In genomic region chr9:5582835-5583195, GRCh38 we compare ENCODE assay signal across 9 cellular contexts. TPM values are rescaled to one million over a fixed set of nuclear protein-coding genes. Genes with fewer than 3 reads are reported as not detected.
DNase-seq lines count a peak whose midpoint lies in the region; ATAC-seq, FAIRE-seq and TF ChIP-seq lines count a peak whose summit lies in the region.
"Had no signal": no experiment of that assay in that cellular context is flagged by ENCODE, and none has a peak within 500 bp of the region (broad histone marks: within the 10 kb centered on the region; RNA-seq: fewer than 3 reads in every experiment).

No MANE protein-coding gene starts in this region.

- peak overlapping the region in 4 of 10 donors; percentile 13 to 46 (median 38) for H3K4me3 Mint-ChIP-seq in naive thymus-derived CD8-positive, alpha-beta T cell

- H3K27me3 ChIP-seq in GM06990 (replicated peaks; ENCODE audit: control insufficient read depth, insufficient read depth, low read length) (no peaks in the 10 kb centered on the region), GM12878 (replicated peaks in 1 of 2; ENCODE audit: control insufficient read depth in 2 of 2, insufficient read depth in 2 of 2, low read length in 1 of 2) (no peaks in the 10 kb centered on the region)

- H3K79me2 ChIP-seq in GM12878 (ENCODE audit: control insufficient read depth, insufficient read depth, low read length) = no peaks in the 10 kb centered on the region; the same call in none of the 2 replicates

- no peaks in the 10 kb centered on the region for H3K27me3 Mint-ChIP-seq in naive thymus-derived CD8-positive, alpha-beta T cell

- peak overlapping the region; percentile 89 for H3K27ac ChIP-seq in GM12878 (ENCODE audit: control insufficient read depth, insufficient read depth)

- ATAC-seq in GM21515 (IDR thresholded peaks at IDR 0.05; ENCODE audit: unreplicated experiment) = peak; percentile 52
- peak; percentile 73 for ATAC-seq in GM12878
- peak; percentile 77 to 90 for ATAC-seq in naive thymus-derived CD8-positive, alpha-beta T cell

- H3K9ac ChIP-seq in GM12878 (ENCODE audit: control insufficient read depth, insufficient read depth, low read length) = peak overlapping the region; percentile 46

- TF ChIP-seq CTCF in GM06990 (IDR thresholded peaks at IDR 0.05; ENCODE audit: insufficient read depth, low read length, poor library complexity, severe bottlenecking) = no peak
- no peak for TF ChIP-seq CTCF in GM12878 (IDR thresholded peaks at IDR 0.05 in 2 of 3, conservative IDR thresholded peaks at IDR 0.05 in 1 of 3; ENCODE audit: control insufficient read depth in 2 of 3, extremely low read depth in 1 of 3, insufficient read depth in 1 of 3, low read depth in 3 of 3, low read length in 3 of 3)

- CTCF ChIA-PET in GM12878 (lab: Yijun Ruan, JAX) = interaction anchor here (0.7 to 9.1 kb wide), 25 partner anchors 8 to 594 kb away, joined by 3 to 172 read pairs (median 8); partner anchors contain the start of genes CD274, PDCD1LG2 and PLGRKT

- DNase-seq in GM06990 (ENCODE audit: extremely low read depth, insufficient read length) (peak; percentile 62), HT1080 (ENCODE audit: low read depth) (peak; percentile 76), GM12878 (ENCODE audit: low read depth, low spot score) (peak; percentile 91), RCC 7860 (ENCODE audit: low spot score) (no peak), NCI-H2081 treated with DMSO at 0.1 percent for 48 hours (lab: John Stamatoyannopoulos, UW) (no peak), SHP77 treated with DMSO at 0.1 percent for 48 hours (lab: John Stamatoyannopoulos, UW) (no peak)
- DNase-seq in naive thymus-derived CD8-positive, alpha-beta T cell = peak in 9 of 10 donors; percentile 2 to 71 (median 41)

- peak overlapping the region in 9 of 10 donors; percentile 40 to 89 (median 85) for H3K27ac Mint-ChIP-seq in naive thymus-derived CD8-positive, alpha-beta T cell

- 0% methylated on average over 2 of the region's 2 CpGs for WGBS in GM12878 (ENCODE audit: insufficient coverage, insufficient replicate concordance, low lambda C conversion rate, missing lambda C conversion rate)

- POLR2A ChIA-PET in GM12878 (lab: Charles Lee) = interaction anchor here (0.8 to 8.8 kb wide), 29 partner anchors 9 to 268 kb away, joined by 3 to 66 read pairs (median 7); partner anchors contain the start of genes CD274, PDCD1LG2 and PLGRKT
- POLR2A ChIA-PET in naive thymus-derived CD8-positive, alpha-beta T cell (lab: Charles Lee) = interaction anchor here (1.4 to 2.4 kb wide), 4 partner anchors 13 to 145 kb away, joined by 5 to 16 read pairs (median 8); partner anchors contain the start of genes PLGRKT and RIC1

- TF ChIP-seq RAD21 in GM12878 (IDR thresholded peaks at IDR 0.05; ENCODE audit: insufficient read depth, low read depth, low read length) = no peak

- TF ChIP-seq POLR2A in GM12878 (IDR thresholded peaks at IDR 0.05; ENCODE audit: low read depth, low read length) = peak; percentile 14; the same call in 1 of the 2 replicates

- no peaks in the 10 kb centered on the region for H3K36me3 ChIP-seq in GM06990 (ENCODE audit: control insufficient read depth, insufficient read depth, low read length)
- H3K36me3 ChIP-seq in GM12878 (ENCODE audit: control insufficient read depth in 2 of 2, insufficient read depth in 2 of 2, low read length in 1 of 2) = no peaks in the 10 kb centered on the region

- SMC1A ChIA-PET in GM12878 (lab: Charles Lee; ENCODE audit: uncharacterized antibody, unreplicated experiment) = interaction anchor here (0.6 to 10.6 kb wide), 32 partner anchors 8 to 820 kb away, joined by 3 to 389 read pairs (median 10); partner anchors contain the start of genes CD274, PDCD1LG2, PLGRKT and RIC1

- peak in 1 of 2 experiments; percentile 75; a peak in 3 of 4 replicates for TF ChIP-seq EP300 in GM12878 (IDR thresholded peaks at IDR 0.05; ENCODE audit: borderline replicate concordance in 1 of 2, control insufficient read depth in 1 of 2, low read depth in 2 of 2, low read length in 2 of 2)

- H3K4me2 ChIP-seq in GM12878 (ENCODE audit: control insufficient read depth, insufficient read depth) = peak overlapping the region; percentile 17; the same call in 1 of the 2 replicates

- peaks cover 53% of the 10 kb centered on the region for H3K4me1 ChIP-seq in GM12878 (ENCODE audit: control insufficient read depth, insufficient read depth, low read length)

- H3K4me1 Mint-ChIP-seq in naive thymus-derived CD8-positive, alpha-beta T cell = peaks cover 23 to 49% (median 38%) of the 10 kb centered on the region in 4 donors

- intact Hi-C loops in GM12878 (cut with micrococcal nuclease; ENCODE audit: unreplicated experiment) = loop anchor here (1.0 to 2.0 kb wide), 4 partner anchors 16 to 132 kb away; no protein-coding TSS in a partner anchor

- H4K20me1 ChIP-seq in GM12878 (ENCODE audit: control insufficient read depth, insufficient read depth) = no peaks in the 10 kb centered on the region

- H2AFZ ChIP-seq in GM12878 (ENCODE audit: control insufficient read depth, low read depth, low read length) = peak overlapping the region; percentile 20; the same call in 1 of the 2 replicates

- no peaks in the 10 kb centered on the region for H3K9me3 Mint-ChIP-seq in naive thymus-derived CD8-positive, alpha-beta T cell

- BruUV-seq in GM12878 (replicated peaks; lab: Mats Ljungman, UMichigan) = no TSS peak

- RAD21 ChIA-PET in GM12878 (lab: Charles Lee; ENCODE audit: unreplicated experiment) = interaction anchor here (0.6 to 3.6 kb wide), 36 partner anchors 9 to 1162 kb away, joined by 3 to 164 read pairs (median 8); partner anchors contain the start of genes CD274, PDCD1LG2, PLGRKT and RIC1

- in situ Hi-C loops in GM12878 (cut with MboI) = no loop called here

- FAIRE-seq in GM12878 (lab: Jason Lieb, UNC) = no peak
- FAIRE-seq in RCC 7860 (lab: Jason Lieb, UNC) = no peak
- FAIRE-seq: islet of Langerhans had no signal

- H3K36me3 Mint-ChIP-seq in naive thymus-derived CD8-positive, alpha-beta T cell = no peaks in the 10 kb centered on the region

- H3K4me3 ChIP-seq in GM06990 (replicated peaks; ENCODE audit: low read depth, low read length) = no peak overlapping the region
- H3K4me3 ChIP-seq in GM12878 = no peak overlapping the region

- peaks cover 6% of the 10 kb centered on the region for H3K9me3 ChIP-seq in GM12878 (replicated peaks; ENCODE audit: control insufficient read depth, insufficient read depth, low read length)

TF ChIP-seq in GM12878, 131 proteins besides CTCF, POLR2A, EP300 and RAD21 (continues in another document):
- peak; percentile 64; the same call in 1 of the 2 replicates for TF ChIP-seq CREB1 (IDR thresholded peaks at IDR 0.05; ENCODE audit: low read depth)
- no peak for TF ChIP-seq NFXL1 (IDR thresholded peaks at IDR 0.05; ENCODE audit: borderline replicate concordance)
- TF ChIP-seq SKIL (IDR thresholded peaks at IDR 0.05; ENCODE audit: low read depth, poor library complexity, severe bottlenecking) = peak; percentile 17
- TF ChIP-seq, protein P1, sequence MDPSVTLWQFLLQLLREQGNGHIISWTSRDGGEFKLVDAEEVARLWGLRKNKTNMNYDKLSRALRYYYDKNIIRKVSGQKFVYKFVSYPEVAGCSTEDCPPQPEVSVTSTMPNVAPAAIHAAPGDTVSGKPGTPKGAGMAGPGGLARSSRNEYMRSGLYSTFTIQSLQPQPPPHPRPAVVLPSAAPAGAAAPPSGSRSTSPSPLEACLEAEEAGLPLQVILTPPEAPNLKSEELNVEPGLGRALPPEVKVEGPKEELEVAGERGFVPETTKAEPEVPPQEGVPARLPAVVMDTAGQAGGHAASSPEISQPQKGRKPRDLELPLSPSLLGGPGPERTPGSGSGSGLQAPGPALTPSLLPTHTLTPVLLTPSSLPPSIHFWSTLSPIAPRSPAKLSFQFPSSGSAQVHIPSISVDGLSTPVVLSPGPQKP (IDR thresholded peaks at IDR 0.05; ENCODE audit: low read depth, low read length) = no peak

RNA-seq across cellular contexts. Expression of gene RIC1, which starts 46.1 kb away (rescaled TPM):
- 13.2 and 14.4 TPM in 2 replicates for total RNA-seq in HT1080 (2014; rRNA removed; shearing (Covaris generic))
- polyA plus RNA-seq in HT1080 (2015; cell fraction: cytosol; rRNA removed) = 10.9 and 14.1 TPM in 2 replicates
- polyA plus RNA-seq in HT1080 (2015; cell fraction: nucleus; rRNA removed) = 35.8 and 38.5 TPM in 2 replicates
- total RNA-seq in GM12878 (2013; cell fraction: nucleolus; rRNA removed) = 271 and 292 TPM in 2 replicates
- 42.9 and 45.1 TPM in 2 replicates for total RNA-seq in GM12878 (2014; rRNA removed)
- total RNA-seq in GM12878 (2014; rRNA removed; fragmentation: Illumina TruSeq; extraction: Trizol) = 38.0 and 43.0 TPM in 2 replicates
- total RNA-seq in GM12878 (2021) = 32.3 and 33.8 TPM in 2 replicates
- polyA plus RNA-seq in GM12878 (2011; ENCODE audit: low read depth) = 14.7 TPM
- polyA plus RNA-seq in GM12878 (2011; rRNA removed) = 59.8 and 70.1 TPM in 2 replicates
- 41.9 and 45.6 TPM in 2 replicates for polyA plus RNA-seq in GM12878 (2011; cell fraction: cytosol; rRNA removed)
- 113 and 151 TPM in 2 replicates for polyA plus RNA-seq in GM12878 (2011; cell fraction: nucleus; rRNA removed)
- polyA plus RNA-seq in GM12878 (2012) = 17.9 and 22.3 TPM in 2 replicates
- 34.6 and 36.9 TPM in 2 replicates for polyA plus RNA-seq in GM12878 (2014; fragmentation: Illumina TruSeq; extraction: Trizol)
- 1 to 10 TPM; 6.2 to 7.1 TPM for polyA plus RNA-seq in GM12878 (2014; fragmentation: Nextera tagmentation; extraction: Ambion mirVana)
- polyA plus RNA-seq in GM12878 (2014; rRNA removed) = 28.0 and 32.8 TPM in 2 replicates
- polyA plus RNA-seq in GM12878 (2016; fragmentation: Nextera tagmentation; extraction: Ambion mirVana) = 10 to 100 TPM; 17.8 to 18.9 TPM
- polyA minus RNA-seq in GM12878 (2011; rRNA and poly(A)+ RNA removed) = 158 and 166 TPM in 2 replicates
- 30.1 and 36.8 TPM in 2 replicates for polyA minus RNA-seq in GM12878 (2011; cell fraction: cytosol; rRNA and poly(A)+ RNA removed)
- polyA minus RNA-seq in GM12878 (2011; cell fraction: nucleus; rRNA and poly(A)+ RNA removed) = 156 and 211 TPM in 2 replicates
- total RNA-seq in naive thymus-derived CD8-positive, alpha-beta T cell = 10 to 100 TPM; 30.1 to 30.6 TPM
- polyA plus RNA-seq in naive thymus-derived CD8-positive, alpha-beta T cell = 1 to 10 TPM; 5.4 to 8.3 (median 6.2) TPM

Comparison
In these comparisons a context has a peak if more than half of its experiments do, and no peak if none do; other contexts are left out.
1. DNase-seq: peak in GM06990 (single experiment), HT1080 (single experiment), GM12878 (single experiment) and naive thymus-derived CD8-positive, alpha-beta T cell (9 of 10); none in RCC 7860 (single experiment), NCI-H2081 treated with DMSO at 0.1 percent for 48 hours (single experiment) and SHP77 treated with DMSO at 0.1 percent for 48 hours (single experiment).
2. Peak in every context shown above with its lines, with median percentiles within 50 percentile points of each other: ATAC-seq.